ENCODE assay signal across 10 cellular contexts in the genomic region with DNA sequence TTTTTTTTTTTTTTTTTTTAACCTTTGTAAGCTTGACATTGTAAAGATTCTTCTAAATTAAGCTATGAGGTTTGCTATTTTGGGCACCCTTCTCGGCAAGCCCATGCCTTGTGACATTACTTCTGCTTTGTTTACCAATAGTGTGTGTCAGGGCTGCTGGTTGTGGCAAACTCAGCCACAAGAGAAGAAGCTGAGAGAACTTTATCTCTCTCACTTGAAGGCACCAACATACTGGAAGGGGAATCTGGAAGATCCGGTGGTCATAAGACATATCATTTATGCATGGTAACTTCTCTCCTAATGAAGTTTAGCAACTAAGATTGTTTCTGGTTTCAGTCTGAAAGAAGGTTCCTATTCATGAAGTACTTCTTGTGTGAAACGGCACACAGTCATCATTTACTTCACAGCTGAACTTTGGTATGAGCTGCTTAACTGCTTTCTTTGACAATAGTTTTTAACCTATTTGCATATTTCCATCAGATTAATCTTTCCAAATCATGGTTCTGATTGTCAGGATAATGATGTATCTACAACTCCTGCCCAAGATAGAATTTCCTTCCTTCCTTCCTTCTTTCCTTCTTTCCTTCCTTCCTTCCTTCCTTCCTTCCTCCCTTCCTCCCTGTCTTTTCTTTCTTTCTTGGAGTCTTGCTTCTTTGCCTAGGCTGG.
DNase-seq lines count a peak whose midpoint lies in the region; ATAC-seq and TF ChIP-seq lines count a peak whose summit lies in the region.
"Had no signal": no experiment of that assay in that cellular context is flagged by ENCODE, and none has a peak within 500 bp of the region (broad histone marks: within the 10 kb centered on the region; RNA-seq: fewer than 3 reads in every experiment).

No MANE protein-coding gene starts in this region.

- POLR2A ChIA-PET in WTC11 (lab: Charles Lee): interaction anchor here (0.6 kb wide), 1 partner anchor 526 kb away, joined by 4 read pairs; no protein-coding TSS in a partner anchor

- CTCF ChIA-PET in WTC11 (lab: Charles Lee): no interaction called here

- no peaks in the 10 kb centered on the region for H3K9me2 ChIP-seq in DOHH2 (replicated peaks; ENCODE audit: control insufficient read depth, low read length)

- TF ChIP-seq EP300 in tibial nerve (IDR thresholded peaks at IDR 0.05): peak in 1 of 2 donors; percentile 48

- DNase-seq in SIG-M5 (lab: John Stamatoyannopoulos, UW) (peak; percentile 5), UCSD-AML1 (lab: John Stamatoyannopoulos, UW; ENCODE audit: unreplicated experiment) (no peak), tibial nerve (ENCODE audit: low spot score in 2 of 2) (no peak), WTC11 (ENCODE audit: low spot score) (no peak)
- no peak for DNase-seq in activated naive CD4-positive, alpha-beta T cell treated with anti-CD3 and anti-CD28 coated beads, Interleukin-2, amount 50 U/mL, for 72 hours (ENCODE audit: low spot score in 2 of 2)
- DNase-seq: activated CD4-positive, alpha-beta T cell treated with anti-CD3 and anti-CD28 coated beads, Interleukin-2, amount 10 ng/mL, durations not matched to agents 7 days and 5 days; GM23248 had no signal

- TF ChIP-seq CTCF in DOHH2 (IDR thresholded peaks at IDR 0.05; ENCODE audit: low read depth, low read length, poor library complexity, severe bottlenecking): no peak
- no peak for TF ChIP-seq CTCF in tibial nerve (IDR thresholded peaks at IDR 0.05)
- no peak for TF ChIP-seq CTCF in WTC11 (IDR thresholded peaks at IDR 0.05)

- no peaks in the 10 kb centered on the region for H3F3A ChIP-seq in DOHH2 (ENCODE audit: control insufficient read depth, insufficient read depth)

- peak overlapping the region in 1 of 2 donors; percentile 84 for H3K27ac Mint-ChIP-seq in activated naive CD4-positive, alpha-beta T cell treated with anti-CD3 and anti-CD28 coated beads, Interleukin-2, amount 50 U/mL, for 72 hours
- no peak overlapping the region for H3K27ac Mint-ChIP-seq in WTC11
- H3K27ac Mint-ChIP-seq: activated CD4-positive, alpha-beta T cell treated with anti-CD3 and anti-CD28 coated beads, Interleukin-2, amount 10 ng/mL, durations not matched to agents 7 days and 5 days had no signal

- ATAC-seq in GM19438 (IDR thresholded peaks at IDR 0.05; ENCODE audit: low read depth, unreplicated experiment) (peak; percentile 79), HG03060 (IDR thresholded peaks at IDR 0.05; ENCODE audit: low read depth, unreplicated experiment) (peak; percentile 78), WTC11 (no peak)
- no peak for ATAC-seq in activated naive CD4-positive, alpha-beta T cell treated with anti-CD3 and anti-CD28 coated beads, Interleukin-2, amount 50 U/mL, for 72 hours

- peaks cover 5% of the 10 kb centered on the region; the same call in 1 of the 2 replicates for H3K4me1 Mint-ChIP-seq in WTC11
- H3K4me1 Mint-ChIP-seq: activated CD4-positive, alpha-beta T cell treated with anti-CD3 and anti-CD28 coated beads, Interleukin-2, amount 10 ng/mL, durations not matched to agents 7 days and 5 days had no signal

- WGBS in tibial nerve, 2 donors: 76 to 84% methylated on average over 3 of the region's 3 CpGs

- H3K4me1 ChIP-seq in DOHH2 (ENCODE audit: control insufficient read depth, low read length): peaks cover 31% of the 10 kb centered on the region
- no peaks in the 10 kb centered on the region for H3K4me1 ChIP-seq in tibial nerve

- H3K9me3 ChIP-seq in DOHH2 (ENCODE audit: control insufficient read depth, insufficient read depth, low read length): peaks cover 3% of the 10 kb centered on the region; the same call in 1 of the 2 replicates
- H3K9me3 ChIP-seq in tibial nerve: peaks cover 0 to 11% (median 0%) of the 10 kb centered on the region in 4 donors

- H3K27me3 ChIP-seq in DOHH2 (ENCODE audit: control insufficient read depth, low read length): no peaks in the 10 kb centered on the region
- no peaks in the 10 kb centered on the region for H3K27me3 ChIP-seq in tibial nerve

- H3K4me3 Mint-ChIP-seq in WTC11: no peak overlapping the region
- H3K4me3 Mint-ChIP-seq: activated CD4-positive, alpha-beta T cell treated with anti-CD3 and anti-CD28 coated beads, Interleukin-2, amount 10 ng/mL, durations not matched to agents 7 days and 5 days had no signal

- H3K36me3 Mint-ChIP-seq in activated naive CD4-positive, alpha-beta T cell treated with anti-CD3 and anti-CD28 coated beads, Interleukin-2, amount 50 U/mL, for 72 hours: peaks cover 32 to 38% of the 10 kb centered on the region in 2 donors
- peaks cover 28% of the 10 kb centered on the region for H3K36me3 Mint-ChIP-seq in WTC11

- H3K36me3 ChIP-seq in DOHH2 (ENCODE audit: control insufficient read depth, low read length) (no peaks in the 10 kb centered on the region), tibial nerve (no peaks in the 10 kb centered on the region)

- peak overlapping the region; percentile 44 for H3K4me2 ChIP-seq in DOHH2 (ENCODE audit: low read length)

- TF ChIP-seq POLR2A in tibial nerve (IDR thresholded peaks at IDR 0.05): no peak

- peaks cover 5% of the 10 kb centered on the region; the same call in 1 of the 2 replicates for H3K27me3 Mint-ChIP-seq in WTC11 (ENCODE audit: low read depth)
- H3K27me3 Mint-ChIP-seq: activated CD4-positive, alpha-beta T cell treated with anti-CD3 and anti-CD28 coated beads, Interleukin-2, amount 10 ng/mL, durations not matched to agents 7 days and 5 days had no signal

- H3K27ac ChIP-seq in DOHH2 (ENCODE audit: low read depth, low read length) (peak overlapping the region; percentile 32; the same call in 1 of the 2 replicates), tibial nerve (no peak overlapping the region)
- H3K27ac ChIP-seq: GM23248 had no signal

- H3K4me3 ChIP-seq in DOHH2 (ENCODE audit: low read length) (0 out of 2 replicates have a peak overlapping the region, but pooled peaks have one; percentile 30), tibial nerve (no peak overlapping the region)
- H3K4me3 ChIP-seq: GM23248 had no signal

- no peaks in the 10 kb centered on the region for H3K79me2 ChIP-seq in DOHH2 (ENCODE audit: control insufficient read depth, low read length)

- H4K20me1 ChIP-seq in DOHH2 (ENCODE audit: control insufficient read depth, insufficient read depth, low read depth, low read length): no peaks in the 10 kb centered on the region

- H3K9me3 Mint-ChIP-seq in activated naive CD4-positive, alpha-beta T cell treated with anti-CD3 and anti-CD28 coated beads, Interleukin-2, amount 50 U/mL, for 72 hours: peaks cover 18 to 22% of the 10 kb centered on the region in 2 donors
- peaks cover 37% of the 10 kb centered on the region for H3K9me3 Mint-ChIP-seq in WTC11

TF ChIP-seq in WTC11, 78 proteins besides CTCF, POLR2A, EP300 and RAD21:
- TF ChIP-seq ZNF416 (CRISPR knock-in tag; IDR thresholded peaks at IDR 0.05): no peak
- no peak for TF ChIP-seq FOXP1 (CRISPR knock-in tag; IDR thresholded peaks at IDR 0.05; ENCODE audit: borderline replicate concordance)
- TF ChIP-seq ZBTB21 (CRISPR knock-in tag; IDR thresholded peaks at IDR 0.05; ENCODE audit: borderline replicate concordance): no peak
- no peak for TF ChIP-seq CBFB (CRISPR knock-in tag; IDR thresholded peaks at IDR 0.05; ENCODE audit: low read depth)

Comparison
In these comparisons a context has a peak if more than half of its experiments do, and no peak if none do; other contexts are left out.
1. ATAC-seq: peak in GM19438 (single experiment) and HG03060 (single experiment); none in activated naive CD4-positive, alpha-beta T cell treated with anti-CD3 and anti-CD28 coated beads, Interleukin-2, amount 50 U/mL, for 72 hours (0 of 2) and WTC11 (single experiment).